ENCODE assay signal across 8 cellular contexts in genomic region chr3:177195941-177196472, GRCh38. TPM values are rescaled to one million over a fixed set of nuclear protein-coding genes. Genes with fewer than 3 reads are reported as not detected.
DNase-seq lines count a peak whose midpoint lies in the region; ATAC-seq and TF ChIP-seq lines count a peak whose summit lies in the region.

No MANE protein-coding gene starts in this region.

- H3K4me1 ChIP-seq in muscle layer of duodenum (ENCODE audit: control insufficient read depth in 1 of 2, insufficient read depth in 2 of 2, low read length in 2 of 2) = peaks cover 21% of the 10 kb centered on the region in 2 donors

- no peaks in the 10 kb centered on the region for H3K36me3 ChIP-seq in muscle layer of duodenum (ENCODE audit: control insufficient read depth in 1 of 2, insufficient read depth in 2 of 2, low read length in 2 of 2)

- H3K27me3 ChIP-seq in muscle layer of duodenum (ENCODE audit: low read depth, low read length) = no peaks in the 10 kb centered on the region

- DNase-seq in GM12864 (ENCODE audit: low read depth) (no peak), RPMI8226 (peak; percentile 69), dermis blood vessel endothelial cell (peak; percentile 41), A172 (ENCODE audit: low spot score) (no peak)

- no peaks in the 10 kb centered on the region for H3K9me3 ChIP-seq in muscle layer of duodenum (ENCODE audit: control insufficient read depth in 1 of 2, low read length in 2 of 2)

- H3K4me3 ChIP-seq in GM12864 (ENCODE audit: low read depth, low read length) (peak overlapping the region; percentile 91), muscle layer of duodenum (ENCODE audit: low read depth in 1 of 2, low read length in 2 of 2) (peak overlapping the region; percentile 85 to 86)

- ATAC-seq in GM21786 (IDR thresholded peaks at IDR 0.05; ENCODE audit: unreplicated experiment) = no peak
- ATAC-seq in GM19397 (IDR thresholded peaks at IDR 0.05; ENCODE audit: unreplicated experiment) = no peak

- H3K27ac ChIP-seq in 22Rv1 = peak overlapping the region; percentile 98
- peak overlapping the region; percentile 98 for H3K27ac ChIP-seq in muscle layer of duodenum (ENCODE audit: low read length)

- TF ChIP-seq CTCF in 22Rv1 (IDR thresholded peaks at IDR 0.05) = no peak
- no peak for TF ChIP-seq CTCF in GM12864 (IDR thresholded peaks at IDR 0.05; ENCODE audit: low read depth, low read length, missing control alignments)

RNA-seq across cellular contexts. Expression of gene TBL1XR1, which starts 1.3 kb away (rescaled TPM):
- 117 and 144 TPM in 2 replicates for total RNA-seq in dermis blood vessel endothelial cell
- total RNA-seq in A172 (2014; rRNA removed; shearing (Covaris generic)) = 85.4 and 88.3 TPM in 2 replicates

Comparison
In these comparisons a context has a peak if more than half of its experiments do, and no peak if none do; other contexts are left out.
1. DNase-seq: peak in RPMI8226 (single experiment) and dermis blood vessel endothelial cell (single experiment); none in GM12864 (single experiment) and A172 (single experiment).